Comparison of ENCODE assay signal across 2 cellular contexts in genomic region chr5:42543774-42544173, GRCh38.
A peak's percentile ranks its signal among the peaks of the same experiment; 100 is the strongest.
TF ChIP-seq lines count a peak whose summit lies in the region.

No MANE protein-coding gene starts in this region.

TF ChIP-seq in liver, 16 proteins besides CTCF, POLR2A, EP300 and RAD21:
- TF ChIP-seq NR2F2 (IDR thresholded peaks at IDR 0.05) (no peak), HNF4G (IDR thresholded peaks at IDR 0.05) (peak; percentile 96), SP1 (IDR thresholded peaks at IDR 0.05) (peak; percentile 93), EGR1 (IDR thresholded peaks at IDR 0.05; ENCODE audit: low read depth in 2 of 2) (no peak), RXRA (IDR thresholded peaks at IDR 0.05) (peak; percentile 86 to 88), MAX (IDR thresholded peaks at IDR 0.05) (peak; percentile 53), TAF1 (conservative IDR thresholded peaks at IDR 0.05) (peak; percentile 45), ZBTB33 (IDR thresholded peaks at IDR 0.05) (peak; percentile 74), ATF3 (IDR thresholded peaks at IDR 0.05) (peak; percentile 38), HNF4A (conservative IDR thresholded peaks at IDR 0.05) (peak; percentile 96 to 97), FOXA2 (IDR thresholded peaks at IDR 0.05) (no peak), JUND (IDR thresholded peaks at IDR 0.05) (peak; percentile 29 to 64), REST (IDR thresholded peaks at IDR 0.05) (peak; percentile 78), YY1 (IDR thresholded peaks at IDR 0.05) (peak; percentile 54), FOXA1 (IDR thresholded peaks at IDR 0.05) (peak; percentile 48), GABPA (IDR thresholded peaks at IDR 0.05 in 1 of 2, conservative IDR thresholded peaks at IDR 0.05 in 1 of 2) (no peak)

TF ChIP-seq in HepG2, 621 proteins besides CTCF, POLR2A, EP300 and RAD21:
- no peak for TF ChIP-seq ZKSCAN1 (IDR thresholded peaks at IDR 0.05; ENCODE audit: low read length)
- no peak for TF ChIP-seq NPAS2 (CRISPR knock-in tag; IDR thresholded peaks at IDR 0.05; ENCODE audit: borderline replicate concordance)
- no peak for TF ChIP-seq CENPBD1 (CRISPR knock-in tag; IDR thresholded peaks at IDR 0.05; ENCODE audit: borderline replicate concordance, low read depth)
- no peak for TF ChIP-seq CEBPB (IDR thresholded peaks at IDR 0.05; ENCODE audit: borderline replicate concordance, low read depth, low read length)
- TF ChIP-seq PCBP2 (optimal IDR thresholded peaks at IDR 0.05; ENCODE audit: low read depth, low read length, poor library complexity, severe bottlenecking) = no peak
- no peak for TF ChIP-seq PHF5A (CRISPR knock-in tag; IDR thresholded peaks at IDR 0.05; ENCODE audit: low read depth, unreplicated experiment)
- TF ChIP-seq FOSL2 (CRISPR knock-in tag; IDR thresholded peaks at IDR 0.05) = no peak
- TF ChIP-seq ZSCAN12 (CRISPR knock-in tag; IDR thresholded peaks at IDR 0.05) = no peak
- no peak for TF ChIP-seq MYC (CRISPR knock-in tag; IDR thresholded peaks at IDR 0.05; ENCODE audit: borderline replicate concordance)
- no peak for TF ChIP-seq ZNF850 (CRISPR knock-in tag; conservative IDR thresholded peaks at IDR 0.05)
- no peak for TF ChIP-seq HIC2 (CRISPR knock-in tag; IDR thresholded peaks at IDR 0.05; ENCODE audit: low read depth)
- no peak for TF ChIP-seq AKNA (CRISPR knock-in tag; IDR thresholded peaks at IDR 0.05; ENCODE audit: borderline replicate concordance)
- no peak for TF ChIP-seq BCLAF1 (IDR thresholded peaks at IDR 0.05)
- no peak for TF ChIP-seq FOXA1 (IDR thresholded peaks at IDR 0.05)
- no peak for TF ChIP-seq FOXA1 (CRISPR knock-in tag; IDR thresholded peaks at IDR 0.05)
